Comparison of ENCODE assay signal across 1 cellular context in the genomic region with DNA sequence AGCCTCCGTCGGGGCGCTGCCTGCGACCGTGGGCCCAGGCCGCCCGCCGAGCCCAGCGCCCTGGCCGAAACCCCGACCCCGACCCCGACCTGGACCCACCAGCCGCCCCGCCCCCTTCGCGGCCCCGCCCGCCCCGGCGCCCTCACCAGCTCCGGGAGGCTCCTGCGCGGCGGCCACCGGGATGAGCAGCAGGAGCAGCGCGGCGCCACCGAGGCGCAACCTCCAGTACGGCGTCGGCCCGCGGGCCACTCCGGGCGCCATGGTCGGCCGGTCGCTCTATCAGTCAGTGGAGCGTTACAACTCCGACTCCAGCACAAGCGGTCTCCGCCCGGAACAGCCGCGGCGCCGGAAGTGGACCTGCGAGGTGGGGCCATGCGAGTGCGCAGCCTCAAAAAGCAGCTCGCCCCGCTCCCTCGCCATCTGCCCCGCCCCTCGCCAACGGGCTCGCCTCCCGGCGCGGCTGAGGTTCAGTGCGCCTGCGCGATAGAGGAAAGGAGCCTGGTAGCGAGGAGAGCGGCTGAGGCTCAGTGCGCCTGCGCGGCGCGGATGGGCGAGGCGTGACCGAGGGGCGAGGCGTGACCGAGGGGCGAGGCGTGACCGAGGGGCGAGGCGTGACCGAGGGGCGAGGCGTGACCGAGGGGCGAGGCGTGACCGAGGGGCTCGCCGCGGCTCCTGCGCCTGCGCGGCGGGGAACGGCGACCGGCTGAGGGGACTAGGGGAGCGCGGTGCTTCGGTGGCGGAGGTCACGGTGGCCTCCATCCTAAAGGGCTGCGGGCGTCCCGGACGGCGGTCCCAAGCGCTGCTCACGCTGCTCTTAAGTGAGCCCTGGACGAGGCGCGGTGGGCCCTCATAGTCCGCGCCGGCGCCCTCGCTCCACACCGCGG.
A peak's percentile ranks its signal among the peaks of the same experiment; 100 is the strongest.
TF ChIP-seq lines count a peak whose summit lies in the region.

A gene with protein sequence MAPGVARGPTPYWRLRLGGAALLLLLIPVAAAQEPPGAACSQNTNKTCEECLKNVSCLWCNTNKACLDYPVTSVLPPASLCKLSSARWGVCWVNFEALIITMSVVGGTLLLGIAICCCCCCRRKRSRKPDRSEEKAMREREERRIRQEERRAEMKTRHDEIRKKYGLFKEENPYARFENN (minus strand): TSS at position 335 of the 884 bp plus-strand sequence. CDS start 74 bp downstream, at position 261.

TF ChIP-seq in K562, 482 proteins besides CTCF, POLR2A, EP300 and RAD21 (continued from another document and continues in another):
- TF ChIP-seq, protein P1, sequence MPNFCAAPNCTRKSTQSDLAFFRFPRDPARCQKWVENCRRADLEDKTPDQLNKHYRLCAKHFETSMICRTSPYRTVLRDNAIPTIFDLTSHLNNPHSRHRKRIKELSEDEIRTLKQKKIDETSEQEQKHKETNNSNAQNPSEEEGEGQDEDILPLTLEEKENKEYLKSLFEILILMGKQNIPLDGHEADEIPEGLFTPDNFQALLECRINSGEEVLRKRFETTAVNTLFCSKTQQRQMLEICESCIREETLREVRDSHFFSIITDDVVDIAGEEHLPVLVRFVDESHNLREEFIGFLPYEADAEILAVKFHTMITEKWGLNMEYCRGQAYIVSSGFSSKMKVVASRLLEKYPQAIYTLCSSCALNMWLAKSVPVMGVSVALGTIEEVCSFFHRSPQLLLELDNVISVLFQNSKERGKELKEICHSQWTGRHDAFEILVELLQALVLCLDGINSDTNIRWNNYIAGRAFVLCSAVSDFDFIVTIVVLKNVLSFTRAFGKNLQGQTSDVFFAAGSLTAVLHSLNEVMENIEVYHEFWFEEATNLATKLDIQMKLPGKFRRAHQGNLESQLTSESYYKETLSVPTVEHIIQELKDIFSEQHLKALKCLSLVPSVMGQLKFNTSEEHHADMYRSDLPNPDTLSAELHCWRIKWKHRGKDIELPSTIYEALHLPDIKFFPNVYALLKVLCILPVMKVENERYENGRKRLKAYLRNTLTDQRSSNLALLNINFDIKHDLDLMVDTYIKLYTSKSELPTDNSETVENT (CRISPR knock-in tag; IDR thresholded peaks at IDR 0.05): no peak; the same call in 1 of the 2 replicates
- TF ChIP-seq HDGF (IDR thresholded peaks at IDR 0.05) (no peak), HNRNPUL1 (IDR thresholded peaks at IDR 0.05; ENCODE audit: low read length) (no peak), DNMT1 (IDR thresholded peaks at IDR 0.05) (no peak), MCM7 (IDR thresholded peaks at IDR 0.05) (no peak), ZC3H4 (CRISPR knock-in tag; IDR thresholded peaks at IDR 0.05; ENCODE audit: borderline replicate concordance) (no peak; the same call in 1 of the 2 replicates), ZNF75A (CRISPR knock-in tag; IDR thresholded peaks at IDR 0.05) (no peak), BACH1 (tag; IDR thresholded peaks at IDR 0.05) (no peak), ZEB2 (IDR thresholded peaks at IDR 0.05) (no peak), YBX1 (IDR thresholded peaks at IDR 0.05) (no peak), MXI1 (IDR thresholded peaks at IDR 0.05; ENCODE audit: low read depth, low read length) (peak; percentile 69), RBM14 (IDR thresholded peaks at IDR 0.05; ENCODE audit: borderline replicate concordance, insufficient read depth, low read depth, low read length) (no peak), ZC3H11A (IDR thresholded peaks at IDR 0.05; ENCODE audit: low read depth, low read length) (no peak), CREBBP (IDR thresholded peaks at IDR 0.05; ENCODE audit: low read depth, low read length) (no peak), FOS (IDR thresholded peaks at IDR 0.05; ENCODE audit: extremely low read depth, insufficient read length) (no peak), RBM15 (IDR thresholded peaks at IDR 0.05; ENCODE audit: insufficient read depth, low read length) (no peak), ZNF253 (CRISPR knock-in tag; conservative IDR thresholded peaks at IDR 0.05) (no peak), NCOA6 (IDR thresholded peaks at IDR 0.05) (no peak), WHSC1 (IDR thresholded peaks at IDR 0.05; ENCODE audit: low read length) (no peak), NFATC3 (IDR thresholded peaks at IDR 0.05) (no peak), FOXA3 (CRISPR knock-in tag; conservative IDR thresholded peaks at IDR 0.05 in 1 of 2, IDR thresholded peaks at IDR 0.05 in 1 of 2) (no peak), HEY1 (CRISPR knock-in tag; IDR thresholded peaks at IDR 0.05; ENCODE audit: borderline replicate concordance) (no peak), OTX1 (CRISPR knock-in tag; IDR thresholded peaks at IDR 0.05) (no peak), NFXL1 (CRISPR knock-in tag; IDR thresholded peaks at IDR 0.05) (no peak), NONO (IDR thresholded peaks at IDR 0.05; ENCODE audit: low read depth in 2 of 2, low read length in 1 of 2) (peak in 1 of 2 experiments; percentile 56; a peak in 1 of 4 replicates), MYNN (IDR thresholded peaks at IDR 0.05) (no peak), MYNN (CRISPR knock-in tag; IDR thresholded peaks at IDR 0.05) (no peak), SETDB1 (IDR thresholded peaks at IDR 0.05; ENCODE audit: low read length) (no peak), TCF3 (CRISPR knock-in tag; IDR thresholded peaks at IDR 0.05) (no peak), MAFK (IDR thresholded peaks at IDR 0.05; ENCODE audit: low read length) (no peak), RB1 (IDR thresholded peaks at IDR 0.05; ENCODE audit: low read depth) (peak; percentile 58), GABPB1 (CRISPR knock-in tag; IDR thresholded peaks at IDR 0.05) (peak; percentile 91), CBFA2T2 (conservative IDR thresholded peaks at IDR 0.05) (no peak), NR2C1 (IDR thresholded peaks at IDR 0.05) (no peak), NR2C1 (tag; IDR thresholded peaks at IDR 0.05) (no peak), SP2 (IDR thresholded peaks at IDR 0.05; ENCODE audit: extremely low read depth, low read depth, low read length, poor library complexity, severe bottlenecking) (no peak), ETV5 (CRISPR knock-in tag; IDR thresholded peaks at IDR 0.05; ENCODE audit: low read depth) (peak; percentile 86)
- TF ChIP-seq, protein P2, sequence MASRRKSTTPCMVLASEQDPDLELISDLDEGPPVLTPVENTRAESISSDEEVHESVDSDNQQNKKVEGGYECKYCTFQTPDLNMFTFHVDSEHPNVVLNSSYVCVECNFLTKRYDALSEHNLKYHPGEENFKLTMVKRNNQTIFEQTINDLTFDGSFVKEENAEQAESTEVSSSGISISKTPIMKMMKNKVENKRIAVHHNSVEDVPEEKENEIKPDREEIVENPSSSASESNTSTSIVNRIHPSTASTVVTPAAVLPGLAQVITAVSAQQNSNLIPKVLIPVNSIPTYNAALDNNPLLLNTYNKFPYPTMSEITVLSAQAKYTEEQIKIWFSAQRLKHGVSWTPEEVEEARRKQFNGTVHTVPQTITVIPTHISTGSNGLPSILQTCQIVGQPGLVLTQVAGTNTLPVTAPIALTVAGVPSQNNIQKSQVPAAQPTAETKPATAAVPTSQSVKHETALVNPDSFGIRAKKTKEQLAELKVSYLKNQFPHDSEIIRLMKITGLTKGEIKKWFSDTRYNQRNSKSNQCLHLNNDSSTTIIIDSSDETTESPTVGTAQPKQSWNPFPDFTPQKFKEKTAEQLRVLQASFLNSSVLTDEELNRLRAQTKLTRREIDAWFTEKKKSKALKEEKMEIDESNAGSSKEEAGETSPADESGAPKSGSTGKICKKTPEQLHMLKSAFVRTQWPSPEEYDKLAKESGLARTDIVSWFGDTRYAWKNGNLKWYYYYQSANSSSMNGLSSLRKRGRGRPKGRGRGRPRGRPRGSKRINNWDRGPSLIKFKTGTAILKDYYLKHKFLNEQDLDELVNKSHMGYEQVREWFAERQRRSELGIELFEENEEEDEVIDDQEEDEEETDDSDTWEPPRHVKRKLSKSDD (conservative IDR thresholded peaks at IDR 0.05; ENCODE audit: low read length): no peak
- TF ChIP-seq, protein P3, sequence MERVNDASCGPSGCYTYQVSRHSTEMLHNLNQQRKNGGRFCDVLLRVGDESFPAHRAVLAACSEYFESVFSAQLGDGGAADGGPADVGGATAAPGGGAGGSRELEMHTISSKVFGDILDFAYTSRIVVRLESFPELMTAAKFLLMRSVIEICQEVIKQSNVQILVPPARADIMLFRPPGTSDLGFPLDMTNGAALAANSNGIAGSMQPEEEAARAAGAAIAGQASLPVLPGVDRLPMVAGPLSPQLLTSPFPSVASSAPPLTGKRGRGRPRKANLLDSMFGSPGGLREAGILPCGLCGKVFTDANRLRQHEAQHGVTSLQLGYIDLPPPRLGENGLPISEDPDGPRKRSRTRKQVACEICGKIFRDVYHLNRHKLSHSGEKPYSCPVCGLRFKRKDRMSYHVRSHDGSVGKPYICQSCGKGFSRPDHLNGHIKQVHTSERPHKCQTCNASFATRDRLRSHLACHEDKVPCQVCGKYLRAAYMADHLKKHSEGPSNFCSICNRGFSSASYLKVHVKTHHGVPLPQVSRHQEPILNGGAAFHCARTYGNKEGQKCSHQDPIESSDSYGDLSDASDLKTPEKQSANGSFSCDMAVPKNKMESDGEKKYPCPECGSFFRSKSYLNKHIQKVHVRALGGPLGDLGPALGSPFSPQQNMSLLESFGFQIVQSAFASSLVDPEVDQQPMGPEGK (CRISPR knock-in tag; IDR thresholded peaks at IDR 0.05; ENCODE audit: borderline replicate concordance): no peak
- TF ChIP-seq, protein P4, sequence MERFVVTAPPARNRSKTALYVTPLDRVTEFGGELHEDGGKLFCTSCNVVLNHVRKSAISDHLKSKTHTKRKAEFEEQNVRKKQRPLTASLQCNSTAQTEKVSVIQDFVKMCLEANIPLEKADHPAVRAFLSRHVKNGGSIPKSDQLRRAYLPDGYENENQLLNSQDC (CRISPR knock-in tag; IDR thresholded peaks at IDR 0.05): no peak
- TF ChIP-seq, protein P5, sequence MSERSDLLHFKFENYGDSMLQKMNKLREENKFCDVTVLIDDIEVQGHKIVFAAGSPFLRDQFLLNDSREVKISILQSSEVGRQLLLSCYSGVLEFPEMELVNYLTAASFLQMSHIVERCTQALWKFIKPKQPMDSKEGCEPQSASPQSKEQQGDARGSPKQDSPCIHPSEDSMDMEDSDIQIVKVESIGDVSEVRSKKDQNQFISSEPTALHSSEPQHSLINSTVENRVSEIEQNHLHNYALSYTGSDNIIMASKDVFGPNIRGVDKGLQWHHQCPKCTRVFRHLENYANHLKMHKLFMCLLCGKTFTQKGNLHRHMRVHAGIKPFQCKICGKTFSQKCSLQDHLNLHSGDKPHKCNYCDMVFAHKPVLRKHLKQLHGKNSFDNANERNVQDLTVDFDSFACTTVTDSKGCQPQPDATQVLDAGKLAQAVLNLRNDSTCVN (CRISPR knock-in tag; IDR thresholded peaks at IDR 0.05): no peak
- TF ChIP-seq, protein P6, sequence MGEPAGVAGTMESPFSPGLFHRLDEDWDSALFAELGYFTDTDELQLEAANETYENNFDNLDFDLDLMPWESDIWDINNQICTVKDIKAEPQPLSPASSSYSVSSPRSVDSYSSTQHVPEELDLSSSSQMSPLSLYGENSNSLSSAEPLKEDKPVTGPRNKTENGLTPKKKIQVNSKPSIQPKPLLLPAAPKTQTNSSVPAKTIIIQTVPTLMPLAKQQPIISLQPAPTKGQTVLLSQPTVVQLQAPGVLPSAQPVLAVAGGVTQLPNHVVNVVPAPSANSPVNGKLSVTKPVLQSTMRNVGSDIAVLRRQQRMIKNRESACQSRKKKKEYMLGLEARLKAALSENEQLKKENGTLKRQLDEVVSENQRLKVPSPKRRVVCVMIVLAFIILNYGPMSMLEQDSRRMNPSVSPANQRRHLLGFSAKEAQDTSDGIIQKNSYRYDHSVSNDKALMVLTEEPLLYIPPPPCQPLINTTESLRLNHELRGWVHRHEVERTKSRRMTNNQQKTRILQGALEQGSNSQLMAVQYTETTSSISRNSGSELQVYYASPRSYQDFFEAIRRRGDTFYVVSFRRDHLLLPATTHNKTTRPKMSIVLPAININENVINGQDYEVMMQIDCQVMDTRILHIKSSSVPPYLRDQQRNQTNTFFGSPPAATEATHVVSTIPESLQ (CRISPR knock-in tag; IDR thresholded peaks at IDR 0.05): peak; percentile 89; the same call in 1 of the 2 replicates
- TF ChIP-seq, protein P7, sequence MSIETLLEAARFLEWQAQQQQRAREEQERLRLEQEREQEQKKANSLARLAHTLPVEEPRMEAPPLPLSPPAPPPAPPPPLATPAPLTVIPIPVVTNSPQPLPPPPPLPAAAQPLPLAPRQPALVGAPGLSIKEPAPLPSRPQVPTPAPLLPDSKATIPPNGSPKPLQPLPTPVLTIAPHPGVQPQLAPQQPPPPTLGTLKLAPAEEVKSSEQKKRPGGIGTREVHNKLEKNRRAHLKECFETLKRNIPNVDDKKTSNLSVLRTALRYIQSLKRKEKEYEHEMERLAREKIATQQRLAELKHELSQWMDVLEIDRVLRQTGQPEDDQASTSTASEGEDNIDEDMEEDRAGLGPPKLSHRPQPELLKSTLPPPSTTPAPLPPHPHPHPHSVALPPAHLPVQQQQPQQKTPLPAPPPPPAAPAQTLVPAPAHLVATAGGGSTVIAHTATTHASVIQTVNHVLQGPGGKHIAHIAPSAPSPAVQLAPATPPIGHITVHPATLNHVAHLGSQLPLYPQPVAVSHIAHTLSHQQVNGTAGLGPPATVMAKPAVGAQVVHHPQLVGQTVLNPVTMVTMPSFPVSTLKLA (conservative IDR thresholded peaks at IDR 0.05): peak; percentile 48 to 79; a peak in 3 of 4 replicates
- TF ChIP-seq, protein P8, sequence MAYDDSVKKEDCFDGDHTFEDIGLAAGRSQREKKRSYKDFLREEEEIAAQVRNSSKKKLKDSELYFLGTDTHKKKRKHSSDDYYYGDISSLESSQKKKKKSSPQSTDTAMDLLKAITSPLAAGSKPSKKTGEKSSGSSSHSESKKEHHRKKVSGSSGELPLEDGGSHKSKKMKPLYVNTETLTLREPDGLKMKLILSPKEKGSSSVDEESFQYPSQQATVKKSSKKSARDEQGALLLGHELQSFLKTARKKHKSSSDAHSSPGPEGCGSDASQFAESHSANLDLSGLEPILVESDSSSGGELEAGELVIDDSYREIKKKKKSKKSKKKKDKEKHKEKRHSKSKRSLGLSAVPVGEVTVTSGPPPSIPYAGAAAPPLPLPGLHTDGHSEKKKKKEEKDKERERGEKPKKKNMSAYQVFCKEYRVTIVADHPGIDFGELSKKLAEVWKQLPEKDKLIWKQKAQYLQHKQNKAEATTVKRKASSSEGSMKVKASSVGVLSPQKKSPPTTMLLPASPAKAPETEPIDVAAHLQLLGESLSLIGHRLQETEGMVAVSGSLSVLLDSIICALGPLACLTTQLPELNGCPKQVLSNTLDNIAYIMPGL (CRISPR knock-in tag; IDR thresholded peaks at IDR 0.05): peak; percentile 72; the same call in 1 of the 2 replicates
- TF ChIP-seq, protein P9, sequence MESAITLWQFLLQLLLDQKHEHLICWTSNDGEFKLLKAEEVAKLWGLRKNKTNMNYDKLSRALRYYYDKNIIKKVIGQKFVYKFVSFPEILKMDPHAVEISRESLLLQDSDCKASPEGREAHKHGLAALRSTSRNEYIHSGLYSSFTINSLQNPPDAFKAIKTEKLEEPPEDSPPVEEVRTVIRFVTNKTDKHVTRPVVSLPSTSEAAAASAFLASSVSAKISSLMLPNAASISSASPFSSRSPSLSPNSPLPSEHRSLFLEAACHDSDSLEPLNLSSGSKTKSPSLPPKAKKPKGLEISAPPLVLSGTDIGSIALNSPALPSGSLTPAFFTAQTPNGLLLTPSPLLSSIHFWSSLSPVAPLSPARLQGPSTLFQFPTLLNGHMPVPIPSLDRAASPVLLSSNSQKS (CRISPR knock-in tag; IDR thresholded peaks at IDR 0.05): 0 out of 2 replicates have a peak, but pooled peaks have one; percentile 50
